Comparison of ENCODE assay signal across 8 cellular contexts in genomic region chr4:30720021-30720655, GRCh38. TPM values are rescaled to one million over a fixed set of nuclear protein-coding genes. Genes with fewer than 3 reads are reported as not detected.
DNase-seq lines count a peak whose midpoint lies in the region; ATAC-seq and TF ChIP-seq lines count a peak whose summit lies in the region.

A gene with protein sequence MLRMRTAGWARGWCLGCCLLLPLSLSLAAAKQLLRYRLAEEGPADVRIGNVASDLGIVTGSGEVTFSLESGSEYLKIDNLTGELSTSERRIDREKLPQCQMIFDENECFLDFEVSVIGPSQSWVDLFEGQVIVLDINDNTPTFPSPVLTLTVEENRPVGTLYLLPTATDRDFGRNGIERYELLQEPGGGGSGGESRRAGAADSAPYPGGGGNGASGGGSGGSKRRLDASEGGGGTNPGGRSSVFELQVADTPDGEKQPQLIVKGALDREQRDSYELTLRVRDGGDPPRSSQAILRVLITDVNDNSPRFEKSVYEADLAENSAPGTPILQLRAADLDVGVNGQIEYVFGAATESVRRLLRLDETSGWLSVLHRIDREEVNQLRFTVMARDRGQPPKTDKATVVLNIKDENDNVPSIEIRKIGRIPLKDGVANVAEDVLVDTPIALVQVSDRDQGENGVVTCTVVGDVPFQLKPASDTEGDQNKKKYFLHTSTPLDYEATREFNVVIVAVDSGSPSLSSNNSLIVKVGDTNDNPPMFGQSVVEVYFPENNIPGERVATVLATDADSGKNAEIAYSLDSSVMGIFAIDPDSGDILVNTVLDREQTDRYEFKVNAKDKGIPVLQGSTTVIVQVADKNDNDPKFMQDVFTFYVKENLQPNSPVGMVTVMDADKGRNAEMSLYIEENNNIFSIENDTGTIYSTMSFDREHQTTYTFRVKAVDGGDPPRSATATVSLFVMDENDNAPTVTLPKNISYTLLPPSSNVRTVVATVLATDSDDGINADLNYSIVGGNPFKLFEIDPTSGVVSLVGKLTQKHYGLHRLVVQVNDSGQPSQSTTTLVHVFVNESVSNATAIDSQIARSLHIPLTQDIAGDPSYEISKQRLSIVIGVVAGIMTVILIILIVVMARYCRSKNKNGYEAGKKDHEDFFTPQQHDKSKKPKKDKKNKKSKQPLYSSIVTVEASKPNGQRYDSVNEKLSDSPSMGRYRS (N-terminal part only) (plus strand): TSS chr4:30720369. CDS start chr4:30721423, 1,054 bp downstream.

- H3K27me3 ChIP-seq in SJSA1 (replicated peaks) (peaks cover 22% of the 10 kb centered on the region), testis (peaks cover 3% of the 10 kb centered on the region)

- H3K36me3 ChIP-seq in SJSA1 (no peaks in the 10 kb centered on the region), testis (ENCODE audit: low read depth, missing control alignments) (no peaks in the 10 kb centered on the region)

- no peaks in the 10 kb centered on the region for H3K9me3 ChIP-seq in SJSA1 (replicated peaks)
- no peaks in the 10 kb centered on the region for H3K9me3 ChIP-seq in testis

- H3K27ac ChIP-seq in 22Rv1 = peak within 1 kb of the TSS; percentile 97
- no peak within 1 kb of the TSS for H3K27ac ChIP-seq in SJSA1
- no peak within 1 kb of the TSS for H3K27ac ChIP-seq in testis

- H3K27me3 Mint-ChIP-seq in memory B cell = peaks cover 16% of the 10 kb centered on the region

- no peak for TF ChIP-seq POLR2A in testis (IDR thresholded peaks at IDR 0.05)

- H3K9me3 Mint-ChIP-seq in memory B cell = no peaks in the 10 kb centered on the region

- peak within 1 kb of the TSS; percentile 34 for H3K4me3 Mint-ChIP-seq in memory B cell

- WGBS in testis, 2 donors = 0 to 1% methylated on average over 31 to 42 of the region's 43 CpGs

- H3K4me1 ChIP-seq in SJSA1 (replicated peaks) (no peaks in the 10 kb centered on the region), testis (peaks cover 23% of the 10 kb centered on the region)

- no peaks in the 10 kb centered on the region for H3K36me3 Mint-ChIP-seq in memory B cell

- H3K4me1 Mint-ChIP-seq in memory B cell = peaks cover 8% of the 10 kb centered on the region

- DNase-seq in GM10266 (ENCODE audit: extremely low spot score) (peak; percentile 31), SJSA1 (ENCODE audit: low read depth in 1 of 2, low spot score in 2 of 2) (no peak), epithelial cell of esophagus (ENCODE audit: low read depth) (peak; percentile 71), memory B cell (ENCODE audit: low spot score in 2 of 2) (no peak), testis (no peak), NOMO-1 (lab: John Stamatoyannopoulos, UW; ENCODE audit: unreplicated experiment in 2 of 2) (no peak)

- no peak for TF ChIP-seq CTCF in 22Rv1 (IDR thresholded peaks at IDR 0.05)
- TF ChIP-seq CTCF in GM10266 (IDR thresholded peaks at IDR 0.05; ENCODE audit: control insufficient read depth, insufficient read depth, low read depth, missing control alignments) = no peak
- no peak for TF ChIP-seq CTCF in epithelial cell of esophagus (IDR thresholded peaks at IDR 0.05; ENCODE audit: insufficient read depth, low read depth, low read length, missing control alignments)
- TF ChIP-seq CTCF in testis (IDR thresholded peaks at IDR 0.05) = no peak

- no peak for ATAC-seq in memory B cell (ENCODE audit: low read depth)
- ATAC-seq in HG03469 (IDR thresholded peaks at IDR 0.05; ENCODE audit: unreplicated experiment) = no peak

- intact Hi-C loops in testis (cut with DNase I; ENCODE audit: low total_unique reads) = no loop called here

- H3K27ac Mint-ChIP-seq in memory B cell = no peak within 1 kb of the TSS

- H3K4me3 ChIP-seq in SJSA1 (peak within 1 kb of the TSS; percentile 12), epithelial cell of esophagus (ENCODE audit: low read length) (peak within 1 kb of the TSS; percentile 70), testis (peak within 1 kb of the TSS; percentile 41 to 49)

RNA-seq across cellular contexts. Expression of the gene that starts here (rescaled TPM):
- 1.2 and 2.1 TPM in 2 replicates for total RNA-seq in SJSA1 (2014; rRNA removed; shearing (Covaris generic))
- 1 to 10 TPM; 2.4 to 2.8 TPM for total RNA-seq in testis
- 2.9 TPM for polyA plus RNA-seq in testis (ENCODE audit: insufficient read depth, low read depth, low replicate concordance)

Comparison
In these comparisons a context has a peak if more than half of its experiments do, and no peak if none do; other contexts are left out.
1. DNase-seq: peak in GM10266 (single experiment) and epithelial cell of esophagus (single experiment); none in SJSA1 (0 of 2), memory B cell (0 of 2), testis (single experiment) and NOMO-1 (0 of 2).
2. H3K4me3 ChIP-seq: peak in every context shown above with its lines; median percentile 70 in epithelial cell of esophagus; 45 in testis; 12 in SJSA1.